24 cellular contexts compared by ENCODE assay signal in genomic region chr3:89042251-89042650, GRCh38.
A peak's percentile ranks its signal among the peaks of the same experiment; 100 is the strongest.
DNase-seq lines count a peak whose midpoint lies in the region; ATAC-seq, FAIRE-seq and TF ChIP-seq lines count a peak whose summit lies in the region.
"Had no signal": no experiment of that assay in that cellular context is flagged by ENCODE, and none has a peak within 500 bp of the region (broad histone marks: within the 10 kb centered on the region; RNA-seq: fewer than 3 reads in every experiment).

No MANE protein-coding gene starts in this region.

- H3K4me1 ChIP-seq in osteoblast (ENCODE audit: insufficient read depth, low read length) (no peaks in the 10 kb centered on the region), HepG2 (ENCODE audit: insufficient read depth, low read length) (no peaks in the 10 kb centered on the region)
- H3K4me1 ChIP-seq: SJCRH30 had no signal

- no peaks in the 10 kb centered on the region for H3K27me3 ChIP-seq in osteoblast (ENCODE audit: insufficient read depth, low read length)
- no peaks in the 10 kb centered on the region for H3K27me3 ChIP-seq in HepG2 (ENCODE audit: control insufficient read depth in 1 of 2, insufficient read depth in 2 of 2, low read length in 2 of 2)
- H3K27me3 ChIP-seq: SJCRH30 had no signal

- intact Hi-C loops in HepG2 (cut with micrococcal nuclease; ENCODE audit: unreplicated experiment), result no loop called here

- no peaks in the 10 kb centered on the region for H3K79me2 ChIP-seq in osteoblast (ENCODE audit: insufficient read depth, low read length)
- H3K79me2 ChIP-seq in HepG2 (ENCODE audit: insufficient read depth, low read length), result no peaks in the 10 kb centered on the region

- TF ChIP-seq CTCF in AG10803 (conservative IDR thresholded peaks at IDR 0.05; ENCODE audit: low read length) (no peak), chondrocyte (IDR thresholded peaks at IDR 0.05) (no peak), osteoblast (IDR thresholded peaks at IDR 0.05; ENCODE audit: extremely low read depth, low read depth, low read length) (no peak), HepG2 (CRISPR knock-in tag; IDR thresholded peaks at IDR 0.05) (no peak)

- BruUV-seq in HepG2 (replicated peaks; lab: Mats Ljungman, UMichigan), result no TSS peak

- TF ChIP-seq EP300 in HepG2 (IDR thresholded peaks at IDR 0.05; ENCODE audit: low read depth in 2 of 2, low read length in 2 of 2), result no peak
- TF ChIP-seq EP300 in HepG2 (CRISPR knock-in tag; IDR thresholded peaks at IDR 0.05; ENCODE audit: borderline replicate concordance), result no peak

- H3K4me3 ChIP-seq in AG10803 (ENCODE audit: low read length) (no peak overlapping the region), osteoblast (ENCODE audit: insufficient read depth, low read length) (no peak overlapping the region), HepG2 (replicated peaks in 1 of 3; ENCODE audit: insufficient read depth in 1 of 3, low read depth in 2 of 3, low read length in 3 of 3) (no peak overlapping the region)
- H3K4me3 ChIP-seq: SJCRH30 had no signal

- H3K27me3 Mint-ChIP-seq in chondrocyte (ENCODE audit: low read depth), result no peaks in the 10 kb centered on the region

- no peak overlapping the region for H3K9ac ChIP-seq in HepG2 (ENCODE audit: insufficient read depth, low read depth, low read length)

- POLR2A ChIA-PET in HepG2 (lab: Yijun Ruan, JAX), result no interaction called here

- 3% methylated on average over 2 of the region's 2 CpGs for WGBS in HepG2 (ENCODE audit: low lambda C conversion rate)

- ATAC-seq in HepG2, result no peak
- ATAC-seq in HG03108 (IDR thresholded peaks at IDR 0.05; ENCODE audit: unreplicated experiment), result no peak
- ATAC-seq: PC-3 had no signal

- no peaks in the 10 kb centered on the region for H4K20me1 ChIP-seq in osteoblast (ENCODE audit: insufficient read depth, low read length)
- H4K20me1 ChIP-seq in HepG2 (ENCODE audit: insufficient read depth, low read length), result no peaks in the 10 kb centered on the region

- no peak for FAIRE-seq in HepG2 (lab: Jason Lieb, UNC)
- FAIRE-seq: GM12891 had no signal

- no peak overlapping the region for H3K4me3 Mint-ChIP-seq in chondrocyte (ENCODE audit: unreplicated experiment)
- H3K4me3 Mint-ChIP-seq: HFFc6 had no signal

- H3K4me1 Mint-ChIP-seq in chondrocyte (ENCODE audit: low read depth), result peaks cover 11% of the 10 kb centered on the region

- H3K27ac Mint-ChIP-seq in chondrocyte (ENCODE audit: unreplicated experiment), result peak overlapping the region; percentile 36
- H3K27ac Mint-ChIP-seq: HFFc6 had no signal

- peaks cover 3% of the 10 kb centered on the region for H3K36me3 Mint-ChIP-seq in chondrocyte (ENCODE audit: low read depth)

- H3K9me3 ChIP-seq in osteoblast (ENCODE audit: low read depth, low read length) (no peaks in the 10 kb centered on the region), HepG2 (ENCODE audit: low read length) (no peaks in the 10 kb centered on the region)
- H3K9me3 ChIP-seq: SJCRH30 had no signal

- H3K27ac ChIP-seq in osteoblast (ENCODE audit: low read depth, low read length) (no peak overlapping the region), HepG2 (ENCODE audit: extremely low read length, insufficient read depth, low read length) (no peak overlapping the region)
- H3K27ac ChIP-seq: RWPE1, SJCRH30 had no signal

- CTCF ChIA-PET in HepG2 (lab: Yijun Ruan, JAX; ENCODE audit: low intra/inter-chr PET ratio, low total read pairs), result no interaction called here

- DNase-seq in AG10803 (ENCODE audit: low read depth) (peak; percentile 39), M059J (ENCODE audit: low read depth) (peak; percentile 3), chondrocyte (ENCODE audit: low spot score) (no peak), osteoblast (ENCODE audit: insufficient read length, low spot score, missing footprints) (peak; percentile 4), HepG2 (ENCODE audit: low spot score) (no peak), NCI-H82 (lab: John Stamatoyannopoulos, UW) (no peak), DMS79 (lab: John Stamatoyannopoulos, UW) (no peak)
- DNase-seq: 8988T, C1 segment of cervical spinal cord, DND-41, GDM1, HFFc6, IMR-90, Kasumi-1, NCI-H1105 treated with DMSO at 0.1 percent for 48 hours, NCI-H1694 treated with DMSO at 0.1 percent for 48 hours, NCI-H2107, NCI-H345, NCI-H526 treated with DMSO at 0.1 percent for 48 hours, PC-3, SJCRH30 had no signal

- in situ Hi-C loops in HepG2 (cut with HindIII; ENCODE audit: extremely low pct_ligation_motif_present, low pct_unique_long_range_greater_than_20kb), result no loop called here

- H3K4me2 ChIP-seq in osteoblast (ENCODE audit: insufficient read depth, low read length) (peak overlapping the region; percentile 3), HepG2 (ENCODE audit: low read depth, low read length) (no peak overlapping the region)

- H3K36me3 ChIP-seq in osteoblast (ENCODE audit: insufficient read depth, low read length) (no peaks in the 10 kb centered on the region), HepG2 (replicated peaks in 1 of 2; ENCODE audit: control insufficient read depth in 1 of 2, insufficient read depth in 2 of 2, low read length in 2 of 2) (no peaks in the 10 kb centered on the region)
- H3K36me3 ChIP-seq: SJCRH30 had no signal

- peaks cover 10% of the 10 kb centered on the region for H3K9me3 Mint-ChIP-seq in chondrocyte (ENCODE audit: low read depth)

- H2AFZ ChIP-seq in osteoblast (ENCODE audit: low read length), result no peak overlapping the region
- no peak overlapping the region for H2AFZ ChIP-seq in HepG2 (ENCODE audit: low read length)

- TF ChIP-seq RAD21 in HepG2 (CRISPR knock-in tag; IDR thresholded peaks at IDR 0.05), result no peak

- TF ChIP-seq POLR2A in HepG2 (IDR thresholded peaks at IDR 0.05; ENCODE audit: insufficient read depth in 1 of 2, low read depth in 2 of 2, low read length in 2 of 2), result no peak

TF ChIP-seq in HepG2, 621 proteins besides CTCF, POLR2A, EP300 and RAD21 (continues in another document):
- no peak for TF ChIP-seq SATB2 (CRISPR knock-in tag; IDR thresholded peaks at IDR 0.05)
- TF ChIP-seq, protein P1, sequence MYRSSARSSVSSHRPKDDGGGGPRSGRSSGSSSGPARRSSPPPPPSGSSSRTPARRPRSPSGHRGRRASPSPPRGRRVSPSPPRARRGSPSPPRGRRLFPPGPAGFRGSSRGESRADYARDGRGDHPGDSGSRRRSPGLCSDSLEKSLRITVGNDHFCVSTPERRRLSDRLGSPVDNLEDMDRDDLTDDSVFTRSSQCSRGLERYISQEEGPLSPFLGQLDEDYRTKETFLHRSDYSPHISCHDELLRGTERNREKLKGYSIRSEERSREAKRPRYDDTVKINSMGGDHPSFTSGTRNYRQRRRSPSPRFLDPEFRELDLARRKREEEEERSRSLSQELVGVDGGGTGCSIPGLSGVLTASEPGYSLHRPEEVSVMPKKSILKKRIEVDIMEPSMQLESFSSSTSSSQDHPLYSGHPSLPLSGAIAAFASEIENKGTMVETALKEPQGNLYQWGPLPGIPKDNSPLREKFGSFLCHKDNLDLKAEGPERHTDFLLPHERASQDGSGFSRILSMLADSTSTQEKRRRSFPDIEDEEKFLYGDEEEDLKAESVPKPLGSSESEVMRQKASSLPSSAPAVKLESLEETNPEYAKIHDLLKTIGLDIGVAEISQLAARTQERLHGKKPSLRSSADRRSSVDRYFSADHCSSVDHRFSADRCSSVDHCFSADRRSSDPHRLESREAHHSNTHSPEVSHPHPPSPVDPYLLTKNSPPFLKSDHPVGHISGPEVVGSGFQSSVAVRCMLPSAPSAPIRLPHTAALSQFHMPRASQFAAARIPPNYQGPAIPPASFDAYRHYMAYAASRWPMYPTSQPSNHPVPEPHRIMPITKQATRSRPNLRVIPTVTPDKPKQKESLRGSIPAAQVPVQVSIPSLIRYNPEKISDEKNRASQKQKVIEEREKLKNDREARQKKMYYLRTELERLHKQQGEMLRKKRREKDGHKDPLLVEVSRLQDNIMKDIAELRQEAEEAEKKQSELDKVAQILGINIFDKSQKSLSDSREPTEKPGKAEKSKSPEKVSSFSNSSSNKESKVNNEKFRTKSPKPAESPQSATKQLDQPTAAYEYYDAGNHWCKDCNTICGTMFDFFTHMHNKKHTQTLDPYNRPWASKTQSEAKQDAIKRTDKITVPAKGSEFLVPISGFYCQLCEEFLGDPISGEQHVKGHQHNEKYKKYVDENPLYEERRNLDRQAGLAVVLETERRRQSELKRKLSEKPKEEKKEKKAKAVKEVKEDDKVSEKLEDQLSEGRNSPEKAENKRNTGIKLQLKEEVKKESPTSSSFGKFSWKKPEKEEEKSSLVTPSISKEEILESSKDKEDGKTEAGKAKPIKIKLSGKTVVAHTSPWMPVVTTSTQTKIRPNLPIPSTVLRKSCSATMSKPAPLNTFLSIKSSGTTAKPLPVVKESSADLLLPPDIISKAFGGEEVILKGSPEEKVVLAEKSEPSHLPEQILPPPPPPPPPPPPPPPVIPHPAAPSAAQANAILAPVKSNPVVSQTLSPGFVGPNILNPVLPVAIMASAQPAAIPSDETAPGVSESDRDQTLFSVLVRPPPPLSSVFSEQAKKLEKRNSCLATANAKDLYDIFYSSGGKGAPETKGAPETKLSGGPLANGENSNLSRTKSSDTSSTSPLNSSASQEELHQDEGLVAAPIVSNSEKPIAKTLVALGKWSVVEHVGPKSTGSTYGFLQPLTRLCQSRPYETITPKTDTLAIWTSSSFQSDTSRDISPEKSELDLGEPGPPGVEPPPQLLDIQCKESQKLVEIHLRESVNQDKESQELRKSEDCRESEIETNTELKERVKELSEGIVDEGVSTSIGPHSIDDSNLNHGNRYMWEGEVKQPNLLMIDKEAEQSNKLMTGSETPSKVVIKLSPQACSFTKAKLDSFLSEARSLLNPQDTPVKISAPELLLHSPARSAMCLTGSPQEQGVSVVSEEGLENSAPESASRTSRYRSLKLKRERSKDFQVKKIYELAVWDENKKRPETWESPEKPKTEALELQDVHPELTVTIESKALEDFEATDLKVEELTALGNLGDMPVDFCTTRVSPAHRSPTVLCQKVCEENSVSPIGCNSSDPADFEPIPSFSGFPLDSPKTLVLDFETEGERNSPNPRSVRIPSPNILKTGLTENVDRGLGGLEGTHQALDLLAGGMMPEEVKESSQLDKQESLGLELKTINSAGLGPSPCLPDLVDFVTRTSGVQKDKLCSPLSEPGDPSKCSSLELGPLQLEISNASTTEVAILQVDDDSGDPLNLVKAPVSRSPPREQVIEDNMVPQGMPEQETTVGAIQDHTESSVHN (CRISPR knock-in tag; IDR thresholded peaks at IDR 0.05), result no peak

Comparison
In these comparisons a context has a peak if more than half of its experiments do, and no peak if none do; other contexts are left out.
1. DNase-seq: peak in AG10803 (single experiment), M059J (single experiment) and osteoblast (single experiment); none in chondrocyte (single experiment), HepG2 (single experiment), NCI-H82 (single experiment) and DMS79 (single experiment).